8 cellular contexts compared by ENCODE assay signal in genomic region chr14:23321572-23322547, GRCh38. TPM values are rescaled to one million over a fixed set of nuclear protein-coding genes. Genes with fewer than 3 reads are reported as not detected.
DNase-seq lines count a peak whose midpoint lies in the region; ATAC-seq and TF ChIP-seq lines count a peak whose summit lies in the region.

No MANE protein-coding gene starts in this region.

- peaks cover 7% of the 10 kb centered on the region for H3K79me1 ChIP-seq in mesendoderm (ENCODE audit: low read length)

- no peak overlapping the region for H4K5ac ChIP-seq in mesendoderm (ENCODE audit: low read length)

- peak overlapping the region; percentile 99 for H3K18ac ChIP-seq in mesendoderm (ENCODE audit: low read length)

- H3K4me3 ChIP-seq in GM23248 (peak overlapping the region; percentile 86), MM.1S (ENCODE audit: low read length) (peak overlapping the region; percentile 76), mesendoderm (ENCODE audit: low read length) (peak overlapping the region; percentile 95)
- peak overlapping the region; percentile 73 for H3K4me3 ChIP-seq in effector memory CD4-positive, alpha-beta T cell (ENCODE audit: insufficient read depth, low read depth, low read length, poor library complexity, severe bottlenecking)

- peak overlapping the region; percentile 82 for H3K23ac ChIP-seq in mesendoderm (ENCODE audit: low read length)

- H3K9ac ChIP-seq in GM23248 (peak overlapping the region; percentile 97), MM.1S (ENCODE audit: low read length) (peak overlapping the region; percentile 74), mesendoderm (ENCODE audit: low read length) (peak overlapping the region; percentile 100)

- peak overlapping the region; percentile 86 for H2BK120ac ChIP-seq in mesendoderm (ENCODE audit: low read depth, low read length)

- H2AFZ ChIP-seq in GM23248 (0 out of 2 replicates have a peak overlapping the region, but pooled peaks have one; percentile 10), MM.1S (ENCODE audit: low read length) (no peak overlapping the region)

- peak overlapping the region; percentile 99 for H3K4ac ChIP-seq in mesendoderm (ENCODE audit: low read depth, low read length)

- TF ChIP-seq CTCF in MM.1S (IDR thresholded peaks at IDR 0.05; ENCODE audit: low read length) = no peak

- H3K9me3 ChIP-seq in GM23248 (ENCODE audit: low read depth) (no peaks in the 10 kb centered on the region), MM.1S (replicated peaks; ENCODE audit: insufficient read depth, low read length) (no peaks in the 10 kb centered on the region)
- H3K9me3 ChIP-seq in effector memory CD4-positive, alpha-beta T cell (ENCODE audit: control insufficient read depth, low read length) = no peaks in the 10 kb centered on the region

- H3K27ac ChIP-seq in GM23248 (peak overlapping the region; percentile 91), MM.1S (ENCODE audit: low read length) (no peak overlapping the region), mesendoderm (ENCODE audit: low read depth, low read length) (peak overlapping the region; percentile 98)
- H3K27ac ChIP-seq in effector memory CD4-positive, alpha-beta T cell (ENCODE audit: insufficient read depth, low read length, poor library complexity, severe bottlenecking) = peak overlapping the region; percentile 91

- H3K9me2 ChIP-seq in GM23248 (ENCODE audit: insufficient read depth) (no peaks in the 10 kb centered on the region), MM.1S (replicated peaks; ENCODE audit: insufficient read depth, low read length) (no peaks in the 10 kb centered on the region)

- peak overlapping the region; percentile 93 for H3K4me2 ChIP-seq in GM23248 (ENCODE audit: unreplicated experiment)
- H3K4me2 ChIP-seq in MM.1S (ENCODE audit: low read depth, low read length) = peak overlapping the region; percentile 86
- H3K4me2 ChIP-seq in mesendoderm (ENCODE audit: low read length) = peak overlapping the region; percentile 91

- in situ Hi-C loops in GM23248 (cut with MboI) = no loop called here

- H3K79me2 ChIP-seq in GM23248 (ENCODE audit: insufficient read depth) = peaks cover 42% of the 10 kb centered on the region
- H3K79me2 ChIP-seq in MM.1S (ENCODE audit: low read length) = peaks cover 18% of the 10 kb centered on the region
- H3K79me2 ChIP-seq in mesendoderm (ENCODE audit: control insufficient read depth, insufficient read depth, low read length) = peaks cover 18% of the 10 kb centered on the region

- H3K4me1 ChIP-seq in GM23248 (ENCODE audit: insufficient read depth) (peaks cover 8% of the 10 kb centered on the region), MM.1S (ENCODE audit: low read length) (no peaks in the 10 kb centered on the region), mesendoderm (ENCODE audit: control insufficient read depth, low read depth, low read length) (peaks cover 5% of the 10 kb centered on the region)
- peaks cover 8% of the 10 kb centered on the region for H3K4me1 ChIP-seq in effector memory CD4-positive, alpha-beta T cell (ENCODE audit: control insufficient read depth, insufficient read depth, low read length, poor library complexity, severe bottlenecking)

- DNase-seq in EH (ENCODE audit: low read depth) (peak; percentile 72), GM23248 (peak; percentile 88), MM.1S (no peak), mesendoderm (peak; percentile 58)
- DNase-seq in activated CD4-positive, alpha-beta T cell treated with anti-CD3 and anti-CD28 coated beads, Interleukin-2, amount 50 U/mL, for 1 hour = peak; percentile 48
- peak in 2 of 3 donors; percentile 9 to 25 for DNase-seq in effector memory CD4-positive, alpha-beta T cell
- peak in 5 of 6 experiments; percentile 3 to 49 (median 37) for DNase-seq in stimulated activated naive CD4-positive, alpha-beta T cell (lab: John Stamatoyannopoulos, UW)

- no peak overlapping the region for H2BK15ac ChIP-seq in mesendoderm (replicated peaks; ENCODE audit: low read depth)

- peaks cover 33% of the 10 kb centered on the region for H3K36me3 ChIP-seq in GM23248 (ENCODE audit: low read depth)
- no peaks in the 10 kb centered on the region for H3K36me3 ChIP-seq in MM.1S (replicated peaks; ENCODE audit: insufficient read depth, low read length)
- H3K36me3 ChIP-seq in effector memory CD4-positive, alpha-beta T cell (ENCODE audit: control insufficient read depth, insufficient read depth, low read length) = peaks cover 28% of the 10 kb centered on the region
- H3K36me3 ChIP-seq in mesendoderm (ENCODE audit: control insufficient read depth, insufficient read depth, low read length) = peaks cover 3% of the 10 kb centered on the region

- H4K20me1 ChIP-seq in GM23248 (ENCODE audit: insufficient read depth) = no peaks in the 10 kb centered on the region
- H4K20me1 ChIP-seq in MM.1S (ENCODE audit: insufficient read depth, low read length) = no peaks in the 10 kb centered on the region

- H3K56ac ChIP-seq in mesendoderm (ENCODE audit: low read length) = peak overlapping the region; percentile 98

- no peak for ATAC-seq in GM21360 (IDR thresholded peaks at IDR 0.05; ENCODE audit: unreplicated experiment)

- H3K27me3 ChIP-seq in GM23248 (replicated peaks; ENCODE audit: insufficient read depth) = no peaks in the 10 kb centered on the region
- H3K27me3 ChIP-seq in MM.1S (replicated peaks; ENCODE audit: insufficient read depth, low read length) = no peaks in the 10 kb centered on the region
- H3K27me3 ChIP-seq in effector memory CD4-positive, alpha-beta T cell (replicated peaks; ENCODE audit: control insufficient read depth, insufficient read depth, low read length, poor library complexity, severe bottlenecking) = no peaks in the 10 kb centered on the region
- no peaks in the 10 kb centered on the region for H3K27me3 ChIP-seq in mesendoderm (ENCODE audit: insufficient read depth, low read length, poor library complexity)

- peak overlapping the region; percentile 94 for H4K8ac ChIP-seq in mesendoderm (ENCODE audit: low read depth, low read length)

- H3F3A ChIP-seq in GM23248 (ENCODE audit: insufficient read depth) = peaks cover 56% of the 10 kb centered on the region
- H3F3A ChIP-seq in MM.1S (ENCODE audit: insufficient read depth, low read length) = no peaks in the 10 kb centered on the region

- peak overlapping the region; percentile 65 for H2BK5ac ChIP-seq in mesendoderm (ENCODE audit: low read length)

- peak overlapping the region; percentile 4 for H2AK5ac ChIP-seq in mesendoderm (ENCODE audit: low read length)

- 0 to 1% methylated on average over 29 to 56 of the region's 64 CpGs for WGBS in GM23248 (ENCODE audit: low coverage in 1 of 2, low lambda C conversion rate in 2 of 2, missing lambda C conversion rate in 2 of 2), 2 experiments
- WGBS in mesendoderm (ENCODE audit: extremely low coverage, insufficient coverage, low lambda C conversion rate) = no CpG with 5 or more reads among the region's 64 CpGs

RNA-seq across cellular contexts. Expression of gene PABPN1, which starts 0.6 kb away (rescaled TPM):
- total RNA-seq in GM23248 (2014; rRNA removed; shearing (Covaris generic)) = 60.3 and 65.5 TPM in 2 replicates
- polyA plus RNA-seq in GM23248 (2016; fragmentation: Nextera tagmentation; extraction: Ambion mirVana) = 57.8 and 61.2 TPM in 2 replicates
- 246 TPM for polyA plus RNA-seq in mesendoderm (2013, experiment 1 of 2)
- polyA plus RNA-seq in mesendoderm (2013, experiment 2 of 2) = 254 TPM

RNA-seq across cellular contexts. Expression of gene BCL2L2, which starts 15.2 kb away (rescaled TPM):
- total RNA-seq in GM23248 (2014; rRNA removed; shearing (Covaris generic)) = 22.5 and 35.0 TPM in 2 replicates
- polyA plus RNA-seq in GM23248 (2016; fragmentation: Nextera tagmentation; extraction: Ambion mirVana) = 6.4 and 8.1 TPM in 2 replicates
- polyA plus RNA-seq in mesendoderm (2013, experiment 1 of 2) = 6.5 TPM
- polyA plus RNA-seq in mesendoderm (2013, experiment 2 of 2) = 6.5 TPM

RNA-seq across cellular contexts. Expression of gene PPP1R3E, which starts 19.2 kb away (rescaled TPM):
- 4.1 and 4.3 TPM in 2 replicates for total RNA-seq in GM23248 (2014; rRNA removed; shearing (Covaris generic))
- polyA plus RNA-seq in GM23248 (2016; fragmentation: Nextera tagmentation; extraction: Ambion mirVana) = 1.4 and 1.6 TPM in 2 replicates
- polyA plus RNA-seq in mesendoderm (2013, experiment 1 of 2) = 1.8 TPM
- polyA plus RNA-seq in mesendoderm (2013, experiment 2 of 2) = 1.8 TPM

RNA-seq across cellular contexts. Expression of gene SLC22A17, which starts 30.8 kb away (rescaled TPM):
- 32.8 and 42.3 TPM in 2 replicates for total RNA-seq in GM23248 (2014; rRNA removed; shearing (Covaris generic))
- 16.5 and 20.4 TPM in 2 replicates for polyA plus RNA-seq in GM23248 (2016; fragmentation: Nextera tagmentation; extraction: Ambion mirVana)
- polyA plus RNA-seq in mesendoderm (2013, experiment 1 of 2) = 15.4 TPM
- 16.7 TPM for polyA plus RNA-seq in mesendoderm (2013, experiment 2 of 2)

RNA-seq across cellular contexts. Expression of gene HOMEZ, which starts 35.9 kb away (rescaled TPM):
- total RNA-seq in GM23248 (2014; rRNA removed; shearing (Covaris generic)) = 7.6 and 8.7 TPM in 2 replicates
- polyA plus RNA-seq in GM23248 (2016; fragmentation: Nextera tagmentation; extraction: Ambion mirVana) = 5.0 and 5.8 TPM in 2 replicates
- polyA plus RNA-seq in mesendoderm (2013, experiment 1 of 2) = 8.8 TPM
- polyA plus RNA-seq in mesendoderm (2013, experiment 2 of 2) = 8.4 TPM
